In the genomic region with DNA sequence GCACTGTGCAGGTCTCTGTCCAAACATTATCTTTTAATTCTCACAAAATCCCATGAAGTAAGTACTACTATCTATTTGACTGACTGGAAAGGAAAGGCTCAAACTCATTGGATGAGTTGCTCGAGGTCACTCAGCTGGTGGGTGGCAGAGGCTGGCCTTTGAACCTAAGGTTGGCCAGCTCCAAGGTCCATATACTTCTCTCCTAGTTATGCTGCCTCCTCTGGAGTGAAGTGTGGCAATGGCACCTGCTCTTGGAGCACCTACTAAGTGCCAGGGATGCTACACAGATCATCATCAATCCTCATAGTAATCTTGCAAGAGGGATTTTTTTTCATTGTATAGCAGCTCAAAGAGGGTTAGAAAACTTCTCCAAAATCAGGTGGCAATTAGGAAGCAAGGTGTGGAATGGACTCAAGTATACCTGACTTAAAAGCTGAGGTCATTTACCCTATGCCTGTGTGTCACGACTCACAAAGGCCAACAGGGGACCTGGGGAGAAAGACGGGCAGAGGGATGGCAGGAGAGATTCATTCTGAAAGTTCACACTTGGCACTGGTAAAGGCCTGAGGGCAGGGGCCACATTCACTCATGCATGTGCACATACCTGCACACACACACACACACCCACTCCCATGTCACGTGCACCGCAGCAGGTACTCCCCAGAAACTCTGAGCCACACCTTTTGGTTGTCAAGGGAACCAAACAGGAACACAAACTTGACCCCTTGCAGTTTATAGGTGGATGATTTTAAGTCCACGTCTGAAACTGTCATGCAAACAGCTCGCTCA, we compare ENCODE assay signal across 1 cellular context.
TF ChIP-seq lines count a peak whose summit lies in the region.

No MANE protein-coding gene starts in this region.

TF ChIP-seq in WTC11, 78 proteins besides CTCF, POLR2A, EP300 and RAD21 (continued from another document):
- no peak for TF ChIP-seq AR (CRISPR knock-in tag; IDR thresholded peaks at IDR 0.05)
- no peak for TF ChIP-seq ZNF396 (CRISPR knock-in tag; IDR thresholded peaks at IDR 0.05; ENCODE audit: borderline replicate concordance)
- TF ChIP-seq ATF1 (CRISPR knock-in tag; IDR thresholded peaks at IDR 0.05) = no peak
- no peak for TF ChIP-seq FOXP4 (CRISPR knock-in tag; IDR thresholded peaks at IDR 0.05)
- TF ChIP-seq JUN (CRISPR knock-in tag; IDR thresholded peaks at IDR 0.05) = no peak
- no peak for TF ChIP-seq ETV6 (CRISPR knock-in tag; IDR thresholded peaks at IDR 0.05)
- no peak for TF ChIP-seq HMGA2 (CRISPR knock-in tag; IDR thresholded peaks at IDR 0.05)
- TF ChIP-seq, protein P1, sequence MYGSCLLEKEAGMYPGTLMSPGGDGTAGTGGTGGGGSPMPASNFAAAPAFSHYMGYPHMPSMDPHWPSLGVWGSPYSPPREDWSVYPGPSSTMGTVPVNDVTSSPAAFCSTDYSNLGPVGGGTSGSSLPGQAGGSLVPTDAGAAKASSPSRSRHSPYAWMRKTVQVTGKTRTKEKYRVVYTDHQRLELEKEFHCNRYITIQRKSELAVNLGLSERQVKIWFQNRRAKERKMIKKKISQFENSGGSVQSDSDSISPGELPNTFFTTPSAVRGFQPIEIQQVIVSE (CRISPR knock-in tag; IDR thresholded peaks at IDR 0.05; ENCODE audit: borderline replicate concordance) = no peak
- no peak for TF ChIP-seq RELA (CRISPR knock-in tag; IDR thresholded peaks at IDR 0.05; ENCODE audit: borderline replicate concordance)
- no peak for TF ChIP-seq AFF4 (CRISPR knock-in tag; IDR thresholded peaks at IDR 0.05; ENCODE audit: borderline replicate concordance)
- TF ChIP-seq KAT7 (CRISPR knock-in tag; IDR thresholded peaks at IDR 0.05; ENCODE audit: borderline replicate concordance) = no peak
